Comparison of ENCODE assay signal across 26 cellular contexts in the genomic region with DNA sequence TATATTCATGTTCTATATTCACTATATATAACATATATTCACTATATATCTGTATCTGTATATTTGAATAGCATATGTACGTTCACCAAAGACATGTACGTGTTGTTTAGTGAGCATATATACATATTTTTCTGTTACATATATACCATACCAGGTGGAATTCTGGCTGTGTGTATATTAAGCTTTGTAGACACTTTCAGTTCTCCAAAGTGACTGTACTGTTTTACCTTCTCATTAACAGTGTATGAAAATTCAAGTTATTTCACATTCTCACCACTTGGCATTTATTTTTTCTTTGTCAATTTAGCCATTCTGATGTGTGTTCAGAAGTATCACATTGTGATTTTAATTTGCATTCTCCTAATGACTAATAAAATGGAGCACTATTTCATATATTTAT. TPM values are rescaled to one million over a fixed set of nuclear protein-coding genes. Genes with fewer than 3 reads are reported as not detected.
DNase-seq lines count a peak whose midpoint lies in the region; ATAC-seq, FAIRE-seq and TF ChIP-seq lines count a peak whose summit lies in the region.
"Had no signal": no experiment of that assay in that cellular context is flagged by ENCODE, and none has a peak within 500 bp of the region (broad histone marks: within the 10 kb centered on the region; RNA-seq: fewer than 3 reads in every experiment).

No MANE protein-coding gene starts in this region.

- H3K9me3 ChIP-seq in kidney (ENCODE audit: control insufficient read depth in 1 of 2, low read length in 2 of 2) (no peaks in the 10 kb centered on the region), Peyer's patch (no peaks in the 10 kb centered on the region)
- H3K9me3 ChIP-seq: SJSA1 had no signal

- no peak overlapping the region for H3K9ac ChIP-seq in kidney (ENCODE audit: low read length in 2 of 2)

- TF ChIP-seq CTCF in kidney (IDR thresholded peaks at IDR 0.05; ENCODE audit: borderline replicate concordance, extremely low read depth, insufficient read depth): no peak
- no peak for TF ChIP-seq CTCF in Peyer's patch (IDR thresholded peaks at IDR 0.05)

- DNase-seq in NAMALWA (ENCODE audit: low spot score): peak; percentile 36
- no peak for DNase-seq in kidney
- no peak for DNase-seq in OCI-M1 (lab: John Stamatoyannopoulos, UW)
- no peak for DNase-seq in Peyer's patch
- DNase-seq: C1 segment of cervical spinal cord; CD4-positive, alpha-beta memory T cell; COR-L47; DMS53; HCEC 1CT; KG1; NCI-H1417 treated with DMSO at 0.1 percent for 48 hours; NCI-H187; NCI-H2081 treated with DMSO at 0.1 percent for 48 hours; NCI-H2171; NCI-H226; NCI-H510A; NCI-H69; PC-3; Right ventricle myocardium superior; T-cell had no signal

- intact Hi-C loops in kidney (cut with DNase I): no loop called here

- no peak overlapping the region for H3K4me3 ChIP-seq in kidney (ENCODE audit: low read length in 2 of 2)
- no peak overlapping the region for H3K4me3 ChIP-seq in Peyer's patch
- H3K4me3 ChIP-seq: SJSA1 had no signal

- ATAC-seq in GM18519 (IDR thresholded peaks at IDR 0.05; ENCODE audit: low FRiP score, unreplicated experiment) (peak; percentile 62), GM21786 (IDR thresholded peaks at IDR 0.05; ENCODE audit: unreplicated experiment) (peak; percentile 70), HG03039 (IDR thresholded peaks at IDR 0.05; ENCODE audit: unreplicated experiment) (no peak)
- ATAC-seq: T-cell had no signal

- no peak for TF ChIP-seq POLR2A in Peyer's patch (IDR thresholded peaks at IDR 0.05)

- peak; percentile 21 for FAIRE-seq in islet of Langerhans (lab: Jason Lieb, UNC)
- no peak for FAIRE-seq in kidney (lab: Jason Lieb, UNC)
- FAIRE-seq: H1 had no signal

- no peaks in the 10 kb centered on the region for H3K27me3 ChIP-seq in Peyer's patch
- H3K27me3 ChIP-seq: SJSA1 had no signal

- no peaks in the 10 kb centered on the region for H3K4me1 ChIP-seq in kidney (ENCODE audit: control insufficient read depth in 1 of 2, insufficient read depth in 1 of 2, low read depth in 1 of 2, low read length in 2 of 2)
- H3K4me1 ChIP-seq in Peyer's patch: peaks cover 0 to under 1% (median 0%) of the 10 kb centered on the region in 4 donors

- H3K27ac ChIP-seq in kidney (ENCODE audit: low read depth in 2 of 2, low read length in 2 of 2) (no peak overlapping the region), Peyer's patch (no peak overlapping the region)
- H3K27ac ChIP-seq: SJSA1 had no signal

- H3K36me3 ChIP-seq in kidney (ENCODE audit: control insufficient read depth in 1 of 2, insufficient read depth in 2 of 2, low read length in 2 of 2) (peaks cover 0 to 4% of the 10 kb centered on the region in 2 donors), Peyer's patch (peaks cover 0 to 23% (median 0%) of the 10 kb centered on the region in 3 donors)
- H3K36me3 ChIP-seq: SJSA1 had no signal

RNA-seq across cellular contexts. Expression of a gene that starts 52.2 kb away (rescaled TPM):
- total RNA-seq in kidney (51.6 TPM), Peyer's patch (100 to 1,000 TPM in 1 of 4 donors, 10 to 100 TPM in 3; 41.9 to 142 (median 59.0) TPM)
- 39.9 TPM for polyA plus RNA-seq in kidney (ENCODE audit: insufficient read depth, low read depth, low replicate concordance)

RNA-seq across cellular contexts. Expression of a gene that starts 52.4 kb away (rescaled TPM):
- total RNA-seq in kidney (22.5 TPM), Peyer's patch (10 to 100 TPM in 3 of 4 donors, 1 to 10 TPM in 1; 5.5 to 29.7 (median 13.5) TPM)
- polyA plus RNA-seq in kidney (ENCODE audit: insufficient read depth, low read depth, low replicate concordance): 8.2 TPM
